10 cellular contexts compared by ENCODE assay signal in genomic region chr6:32842021-32842650, GRCh38. TPM values are rescaled to one million over a fixed set of nuclear protein-coding genes. Genes with fewer than 3 reads are reported as not detected.
DNase-seq lines count a peak whose midpoint lies in the region; ATAC-seq and TF ChIP-seq lines count a peak whose summit lies in the region.
"Had no signal": no experiment of that assay in that cellular context is flagged by ENCODE, and none has a peak within 500 bp of the region (broad histone marks: within the 10 kb centered on the region; RNA-seq: fewer than 3 reads in every experiment).

No MANE protein-coding gene starts in this region.

- H3K4me3 ChIP-seq in OCI-LY1 (ENCODE audit: low read depth, low read length, poor library complexity, severe bottlenecking) (peak overlapping the region; percentile 82), esophagus muscularis mucosa (no peak overlapping the region)

- H3K27me3 ChIP-seq in OCI-LY1 (ENCODE audit: insufficient read depth, low read length) (no peaks in the 10 kb centered on the region), esophagus muscularis mucosa (no peaks in the 10 kb centered on the region)

- H3K36me3 Mint-ChIP-seq in T-helper 2 cell treated with Interferon-gamma antibody and Interleukin-4, amounts not matched to agents 5 μg/mL and 100 μg/mL, for 36 hours (ENCODE audit: low read depth): peaks cover 77% of the 10 kb centered on the region
- peaks cover 96% of the 10 kb centered on the region for H3K36me3 Mint-ChIP-seq in stimulated activated effector memory CD8-positive, alpha-beta T cell treated with anti-CD3 and anti-CD28 coated beads, Interleukin-12 subunit alpha, Interleukin-12 subunit beta, amount 100 ng/mL, for 72 hours

- peaks cover 62% of the 10 kb centered on the region for H3K4me1 Mint-ChIP-seq in T-helper 2 cell treated with Interferon-gamma antibody and Interleukin-4, amounts not matched to agents 5 μg/mL and 100 μg/mL, for 36 hours (ENCODE audit: low read depth)
- H3K4me1 Mint-ChIP-seq in stimulated activated effector memory CD8-positive, alpha-beta T cell treated with anti-CD3 and anti-CD28 coated beads, Interleukin-12 subunit alpha, Interleukin-12 subunit beta, amount 100 ng/mL, for 72 hours: peaks cover 80% of the 10 kb centered on the region

- intact Hi-C loops in esophagus muscularis mucosa (cut with DNase I): no loop called here

- H2AFZ ChIP-seq in OCI-LY1 (ENCODE audit: low read length): no peak overlapping the region

- TF ChIP-seq POLR2A in esophagus muscularis mucosa (IDR thresholded peaks at IDR 0.05; ENCODE audit: low read depth): no peak

- H3K9me2 ChIP-seq in OCI-LY1 (ENCODE audit: low read depth, low read length): no peaks in the 10 kb centered on the region

- peak overlapping the region; percentile 99 for H3K4me3 Mint-ChIP-seq in T-helper 2 cell treated with Interferon-gamma antibody and Interleukin-4, amounts not matched to agents 5 μg/mL and 100 μg/mL, for 36 hours
- peak overlapping the region; percentile 99 for H3K4me3 Mint-ChIP-seq in stimulated activated effector memory CD8-positive, alpha-beta T cell treated with anti-CD3 and anti-CD28 coated beads, Interleukin-12 subunit alpha, Interleukin-12 subunit beta, amount 100 ng/mL, for 72 hours

- H3K36me3 ChIP-seq in OCI-LY1 (ENCODE audit: insufficient read depth, low read length) (peaks cover 49% of the 10 kb centered on the region), esophagus muscularis mucosa (peaks cover 9 to 45% (median 33%) of the 10 kb centered on the region in 4 donors)

- H3K9me3 Mint-ChIP-seq in T-helper 2 cell treated with Interferon-gamma antibody and Interleukin-4, amounts not matched to agents 5 μg/mL and 100 μg/mL, for 36 hours: no peaks in the 10 kb centered on the region
- H3K9me3 Mint-ChIP-seq in stimulated activated effector memory CD8-positive, alpha-beta T cell treated with anti-CD3 and anti-CD28 coated beads, Interleukin-12 subunit alpha, Interleukin-12 subunit beta, amount 100 ng/mL, for 72 hours: no peaks in the 10 kb centered on the region

- DNase-seq in T-helper 2 cell treated with Interferon-gamma antibody and Interleukin-4, amounts not matched to agents 5 μg/mL and 100 μg/mL, for 36 hours (ENCODE audit: low spot score): no peak
- DNase-seq in T-helper 2 cell (no peak), esophagus muscularis mucosa (ENCODE audit: extremely low spot score) (peak; percentile 53), NCI-H226 (no peak), GM03348 (ENCODE audit: low spot score) (no peak)
- DNase-seq in stimulated activated effector memory CD8-positive, alpha-beta T cell treated with anti-CD3 and anti-CD28 coated beads, Interleukin-12 subunit alpha, Interleukin-12 subunit beta, amount 100 ng/mL, for 72 hours (ENCODE audit: low spot score in 2 of 2): peak in 1 of 2 donors; percentile 48
- DNase-seq in activated CD4-positive, CD25-positive, alpha-beta regulatory T cell (lab: John Stamatoyannopoulos, UW): no peak
- DNase-seq: DMS79 treated with DMSO at 0.1 percent for 48 hours, NCI-H1417 treated with DMSO at 0.1 percent for 48 hours had no signal

- H3K27ac Mint-ChIP-seq in T-helper 2 cell treated with Interferon-gamma antibody and Interleukin-4, amounts not matched to agents 5 μg/mL and 100 μg/mL, for 36 hours: peak overlapping the region; percentile 98
- peak overlapping the region; percentile 100 for H3K27ac Mint-ChIP-seq in stimulated activated effector memory CD8-positive, alpha-beta T cell treated with anti-CD3 and anti-CD28 coated beads, Interleukin-12 subunit alpha, Interleukin-12 subunit beta, amount 100 ng/mL, for 72 hours

- peaks cover 60% of the 10 kb centered on the region for H3K4me1 ChIP-seq in OCI-LY1 (ENCODE audit: insufficient read depth, low read length, severe bottlenecking)
- peaks cover 30 to 55% (median 46%) of the 10 kb centered on the region in 4 donors for H3K4me1 ChIP-seq in esophagus muscularis mucosa

- peak overlapping the region; percentile 97; the same call in 1 of the 2 replicates for H3K9ac ChIP-seq in OCI-LY1 (ENCODE audit: low read length)

- peak overlapping the region; percentile 84; the same call in 1 of the 2 replicates for H3K4me2 ChIP-seq in OCI-LY1 (ENCODE audit: low read length)

- no peaks in the 10 kb centered on the region for H3K27me3 Mint-ChIP-seq in T-helper 2 cell treated with Interferon-gamma antibody and Interleukin-4, amounts not matched to agents 5 μg/mL and 100 μg/mL, for 36 hours (ENCODE audit: low read depth)

- TF ChIP-seq CTCF in OCI-LY1 (IDR thresholded peaks at IDR 0.05; ENCODE audit: low read length) (no peak), esophagus muscularis mucosa (IDR thresholded peaks at IDR 0.05) (no peak)

- H4K20me1 ChIP-seq in OCI-LY1 (ENCODE audit: insufficient read depth, low read length): no peaks in the 10 kb centered on the region

- peak overlapping the region; percentile 95 for H3K27ac ChIP-seq in OCI-LY1 (ENCODE audit: low read depth, low read length, poor library complexity, severe bottlenecking)
- H3K27ac ChIP-seq in esophagus muscularis mucosa (replicated peaks in 1 of 4): peak overlapping the region in 2 of 4 donors; percentile 85 to 86

- H3K79me2 ChIP-seq in OCI-LY1 (ENCODE audit: insufficient read depth, low read length): peaks cover 9% of the 10 kb centered on the region

- H3K9me3 ChIP-seq in OCI-LY1 (ENCODE audit: low read length) (no peaks in the 10 kb centered on the region), esophagus muscularis mucosa (no peaks in the 10 kb centered on the region)

- ATAC-seq in stimulated activated effector memory CD8-positive, alpha-beta T cell treated with anti-CD3 and anti-CD28 coated beads, Interleukin-12 subunit alpha, Interleukin-12 subunit beta, amount 100 ng/mL, for 72 hours: no peak

- TF ChIP-seq EP300 in esophagus muscularis mucosa (IDR thresholded peaks at IDR 0.05): no peak

- no peaks in the 10 kb centered on the region for H3F3A ChIP-seq in OCI-LY1 (ENCODE audit: insufficient read depth, low read length)

- WGBS in esophagus muscularis mucosa: 93% methylated on average over 6 of the region's 6 CpGs

RNA-seq across cellular contexts. Expression of gene PSMB8, which starts 1.7 kb away (rescaled TPM):
- 10 to 100 TPM; 25.7 to 38.4 (median 32.4) TPM for total RNA-seq in esophagus muscularis mucosa

RNA-seq across cellular contexts. Expression of gene TAP2, which starts 3.6 kb away (rescaled TPM):
- 10 to 100 TPM in 3 of 4 donors, 1 to 10 TPM in 1; 8.6 to 16.3 (median 13.4) TPM for total RNA-seq in esophagus muscularis mucosa

RNA-seq across cellular contexts. Expression of gene TAP1, which starts 11.4 kb away (rescaled TPM):
- 10 to 100 TPM; 28.7 to 45.7 (median 34.8) TPM for total RNA-seq in esophagus muscularis mucosa

RNA-seq across cellular contexts. Expression of gene PSMB9, which starts 11.9 kb away (rescaled TPM):
- 10 to 100 TPM in 3 of 4 donors, 1 to 10 TPM in 1; 9.1 to 26.2 (median 20.5) TPM for total RNA-seq in esophagus muscularis mucosa

RNA-seq across cellular contexts. Expression of gene HLA-DOB, which starts 25.3 kb away (rescaled TPM):
- under 1 TPM in 3 of 4 donors, not detected in 1; 0.19 to 0.33 (median 0.29) TPM for total RNA-seq in esophagus muscularis mucosa
